Comparison of ENCODE assay signal across 25 cellular contexts in the genomic region with DNA sequence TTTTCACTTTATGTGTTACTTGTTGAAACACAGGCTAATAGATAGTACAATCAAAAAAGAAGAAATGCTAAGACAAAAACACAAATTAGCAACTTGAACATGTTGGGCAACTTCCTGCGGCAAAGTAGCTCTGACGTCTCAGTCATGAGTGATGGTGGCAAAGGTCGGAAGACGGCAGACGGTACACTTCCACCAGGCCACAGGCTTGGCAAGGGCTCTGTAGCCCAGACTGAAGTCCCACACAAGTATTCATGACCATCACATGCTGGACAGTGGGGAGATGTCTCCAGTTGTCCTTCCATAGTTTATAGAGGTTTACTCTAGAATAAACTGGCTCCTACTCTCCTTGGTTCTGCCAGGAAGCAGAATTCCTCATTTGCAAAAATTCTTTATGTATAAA.
"Had no signal": no experiment of that assay in that cellular context is flagged by ENCODE, and none has a peak within 500 bp of the region (broad histone marks: within the 10 kb centered on the region; RNA-seq: fewer than 3 reads in every experiment).

No MANE protein-coding gene starts in this region.

- H3K36me3 ChIP-seq: esophagus muscularis mucosa, ovary, thoracic aorta, upper lobe of left lung had no signal

- H3K9me3 ChIP-seq: esophagus muscularis mucosa, ovary, thoracic aorta, upper lobe of left lung had no signal

- ATAC-seq: activated CD4-positive, alpha-beta T cell treated with anti-CD3 and anti-CD28 coated beads for 36 hours; activated CD8-positive, alpha-beta memory T cell treated with anti-CD3 and anti-CD28 coated beads, Interleukin-2, amount 10 ng/mL, durations not matched to agents 7 days and 5 days; activated CD8-positive, alpha-beta T cell treated with anti-CD3 and anti-CD28 coated beads, Interleukin-2, amount 10 ng/mL, durations not matched to agents 7 days and 5 days; activated naive CD8-positive, alpha-beta T cell treated with anti-CD3 and anti-CD28 coated beads, Interleukin-2, amount 50 U/mL, for 24 hours; left cardiac atrium; naive thymus-derived CD4-positive, alpha-beta T cell; sciatic nerve; stimulated activated effector memory CD8-positive, alpha-beta T cell treated with anti-CD3 and anti-CD28 coated beads, Interleukin-12 subunit alpha, Interleukin-12 subunit beta, amount 100 ng/mL, for 72 hours; T-helper 17 cell had no signal

- H3K27ac ChIP-seq: esophagus muscularis mucosa, ovary, skin epidermis, thoracic aorta had no signal

- H3K27me3 ChIP-seq: esophagus muscularis mucosa, ovary, upper lobe of left lung had no signal

- H3K4me1 ChIP-seq: upper lobe of left lung had no signal

- DNase-seq: activated B cell treated with CpG ODN at 0.5 μM for 24 hours; activated CD4-positive, alpha-beta T cell treated with anti-CD3 and anti-CD28 coated beads for 36 hours; activated CD8-positive, alpha-beta memory T cell treated with anti-CD3 and anti-CD28 coated beads, Interleukin-2, amount 10 ng/mL, durations not matched to agents 7 days and 5 days; activated CD8-positive, alpha-beta T cell treated with anti-CD3 and anti-CD28 coated beads, Interleukin-2, amount 10 ng/mL, durations not matched to agents 7 days and 5 days; activated naive CD8-positive, alpha-beta T cell treated with anti-CD3 and anti-CD28 coated beads, Interleukin-2, amount 50 U/mL, for 24 hours; activated T-cell treated with anti-CD3 and anti-CD28 coated beads, Interleukin-2, amount 50 U/mL, for 48 hours; amygdala; central memory CD4-positive, alpha-beta T cell; dermis blood vessel endothelial cell; effector CD4-positive, alpha-beta T cell; head of caudate nucleus; hippocampal formation; left cardiac atrium; naive thymus-derived CD4-positive, alpha-beta T cell; ovary; retina; stimulated activated CD4-positive, alpha-beta T cell treated with anti-CD3 and anti-CD28 coated beads, Interleukin-4, amount 100 ng/mL, for 24 hours; T-helper 17 cell; T1000; upper lobe of left lung had no signal

- H3K4me3 ChIP-seq: esophagus muscularis mucosa, ovary, skin epidermis, thoracic aorta, upper lobe of left lung had no signal
